Comparison of ENCODE assay signal across 12 cellular contexts in the genomic region with DNA sequence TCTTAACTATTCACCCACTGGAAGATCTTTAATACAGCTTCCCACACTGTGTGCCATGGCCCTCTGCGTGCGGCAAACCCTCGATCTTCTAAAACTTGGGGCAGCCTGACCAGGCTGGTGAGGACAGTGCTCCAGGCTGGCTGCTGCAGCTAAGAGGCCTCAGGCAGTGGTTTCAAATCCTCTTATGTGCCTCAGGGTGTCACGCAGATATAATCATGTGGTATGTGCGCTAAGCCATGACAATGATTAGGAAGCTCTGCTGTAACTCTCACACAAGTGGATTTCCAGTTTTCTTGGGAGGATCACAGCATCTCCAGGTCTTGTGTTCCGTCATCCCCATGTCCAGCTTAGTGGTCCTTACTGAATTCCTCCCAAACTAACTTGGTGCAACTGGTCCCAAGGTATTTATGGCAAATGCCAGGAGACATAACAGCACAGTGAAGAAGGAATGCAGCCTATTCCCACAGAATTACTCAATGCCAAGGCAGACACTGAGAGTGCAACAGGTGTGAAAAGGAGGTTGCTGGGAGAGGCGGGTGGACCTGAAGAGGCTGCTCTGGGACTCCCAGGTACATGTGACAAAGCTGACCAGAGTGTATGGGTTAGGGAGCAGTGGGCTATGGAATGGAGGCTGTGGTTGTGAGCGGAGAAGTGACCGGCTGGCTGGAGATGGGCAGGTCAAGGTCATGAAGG. TPM values are rescaled to one million over a fixed set of nuclear protein-coding genes. Genes with fewer than 3 reads are reported as not detected.
DNase-seq lines count a peak whose midpoint lies in the region; ATAC-seq lines count a peak whose summit lies in the region.
"Had no signal": no experiment of that assay in that cellular context is flagged by ENCODE, and none has a peak within 500 bp of the region (broad histone marks: within the 10 kb centered on the region; RNA-seq: fewer than 3 reads in every experiment).

No MANE protein-coding gene starts in this region.

- CTCF ChIA-PET in activated CD8-positive, alpha-beta memory T cell treated with anti-CD3 and anti-CD28 coated beads, Interleukin-2, amount 10 ng/mL, durations not matched to agents 7 days and 5 days (lab: Charles Lee) = interaction anchor here (1.1 kb wide), 1 partner anchor 30 kb away, joined by 3 read pairs; the partner anchor contains the start of gene PYROXD2

- peaks cover 46% of the 10 kb centered on the region for H3K4me1 Mint-ChIP-seq in activated CD8-positive, alpha-beta memory T cell treated with anti-CD3 and anti-CD28 coated beads, Interleukin-2, amount 10 ng/mL, durations not matched to agents 7 days and 5 days
- H3K4me1 Mint-ChIP-seq in dendritic cell treated with granulocyte-macrophage colony-stimulating factor and Interleukin-4, amounts not matched to agents 40 ng/mL and 50 ng/mL, for 4 days (ENCODE audit: low read depth) = peaks cover 76% of the 10 kb centered on the region
- peaks cover 38 to 67% of the 10 kb centered on the region in 2 donors for H3K4me1 Mint-ChIP-seq in stimulated activated naive B cell treated with anti-CD40 and anti-IgM and Interleukin-4, amounts not matched to agents 10 μg/mL and 1 μg/mL and 100 μg/mL, for 72 hours

- no peak overlapping the region for H3K27ac Mint-ChIP-seq in activated CD8-positive, alpha-beta memory T cell treated with anti-CD3 and anti-CD28 coated beads, Interleukin-2, amount 10 ng/mL, durations not matched to agents 7 days and 5 days
- H3K27ac Mint-ChIP-seq in dendritic cell treated with granulocyte-macrophage colony-stimulating factor and Interleukin-4, amounts not matched to agents 40 ng/mL and 50 ng/mL, for 4 days = peak overlapping the region; percentile 85
- H3K27ac Mint-ChIP-seq in stimulated activated naive B cell treated with anti-CD40 and anti-IgM and Interleukin-4, amounts not matched to agents 10 μg/mL and 1 μg/mL and 100 μg/mL, for 72 hours = peak overlapping the region; percentile 97

- DNase-seq in activated CD8-positive, alpha-beta memory T cell treated with anti-CD3 and anti-CD28 coated beads, Interleukin-2, amount 10 ng/mL, durations not matched to agents 7 days and 5 days = no peak
- no peak for DNase-seq in activated CD8-positive, alpha-beta memory T cell treated with anti-CD3 and anti-CD28 coated beads, Interleukin-2, amount 50 U/mL, for 4 hours
- DNase-seq in MV-4-11 (lab: John Stamatoyannopoulos, UW) (peak; percentile 97), epidermal melanocyte (ENCODE audit: insufficient read length, low spot score) (no peak), NCI-H524 (lab: John Stamatoyannopoulos, UW) (no peak)
- DNase-seq in stimulated activated naive B cell treated with anti-CD40 and anti-IgM and Interleukin-4, amounts not matched to agents 10 μg/mL and 1 μg/mL and 100 μg/mL, for 72 hours = peak; percentile 35
- DNase-seq: adrenal gland; stimulated activated CD4-positive, alpha-beta T cell treated with anti-CD3 and anti-CD28 coated beads, Interleukin-4, amount 100 ng/mL, for 4 hours; T1000; tibial artery had no signal

- ATAC-seq in activated CD8-positive, alpha-beta memory T cell treated with anti-CD3 and anti-CD28 coated beads, Interleukin-2, amount 10 ng/mL, durations not matched to agents 7 days and 5 days = no peak
- ATAC-seq in stimulated activated naive B cell treated with anti-CD40 and anti-IgM and Interleukin-4, amounts not matched to agents 10 μg/mL and 1 μg/mL and 100 μg/mL, for 72 hours (replicated peaks) = peak; percentile 60 to 68
- ATAC-seq in GM19324 (IDR thresholded peaks at IDR 0.05; ENCODE audit: low FRiP score, unreplicated experiment) = no peak

- H3K27me3 Mint-ChIP-seq in activated CD8-positive, alpha-beta memory T cell treated with anti-CD3 and anti-CD28 coated beads, Interleukin-2, amount 10 ng/mL, durations not matched to agents 7 days and 5 days = peaks cover under 1% of the 10 kb centered on the region
- H3K27me3 Mint-ChIP-seq in dendritic cell treated with granulocyte-macrophage colony-stimulating factor and Interleukin-4, amounts not matched to agents 40 ng/mL and 50 ng/mL, for 4 days = peaks cover under 1% of the 10 kb centered on the region
- no peaks in the 10 kb centered on the region for H3K27me3 Mint-ChIP-seq in stimulated activated naive B cell treated with anti-CD40 and anti-IgM and Interleukin-4, amounts not matched to agents 10 μg/mL and 1 μg/mL and 100 μg/mL, for 72 hours

- no peaks in the 10 kb centered on the region for H3K9me3 Mint-ChIP-seq in activated CD8-positive, alpha-beta memory T cell treated with anti-CD3 and anti-CD28 coated beads, Interleukin-2, amount 10 ng/mL, durations not matched to agents 7 days and 5 days (ENCODE audit: low read depth)
- H3K9me3 Mint-ChIP-seq in dendritic cell treated with granulocyte-macrophage colony-stimulating factor and Interleukin-4, amounts not matched to agents 40 ng/mL and 50 ng/mL, for 4 days = peaks cover 8% of the 10 kb centered on the region
- no peaks in the 10 kb centered on the region for H3K9me3 Mint-ChIP-seq in stimulated activated naive B cell treated with anti-CD40 and anti-IgM and Interleukin-4, amounts not matched to agents 10 μg/mL and 1 μg/mL and 100 μg/mL, for 72 hours

- H3K4me3 Mint-ChIP-seq in activated CD8-positive, alpha-beta memory T cell treated with anti-CD3 and anti-CD28 coated beads, Interleukin-2, amount 10 ng/mL, durations not matched to agents 7 days and 5 days = peak overlapping the region; percentile 34
- peak overlapping the region; percentile 93 for H3K4me3 Mint-ChIP-seq in dendritic cell treated with granulocyte-macrophage colony-stimulating factor and Interleukin-4, amounts not matched to agents 40 ng/mL and 50 ng/mL, for 4 days
- H3K4me3 Mint-ChIP-seq in stimulated activated naive B cell treated with anti-CD40 and anti-IgM and Interleukin-4, amounts not matched to agents 10 μg/mL and 1 μg/mL and 100 μg/mL, for 72 hours = peak overlapping the region; percentile 51 to 98

- intact Hi-C loops in dendritic cell treated with granulocyte-macrophage colony-stimulating factor and Interleukin-4, amounts not matched to agents 40 ng/mL and 50 ng/mL, for 4 days (cut with micrococcal nuclease) = loop anchor here (10.0 kb wide), 1 partner anchor 180 kb away; the partner anchor contains the start of gene LOXL4

- H3K36me3 Mint-ChIP-seq in activated CD8-positive, alpha-beta memory T cell treated with anti-CD3 and anti-CD28 coated beads, Interleukin-2, amount 10 ng/mL, durations not matched to agents 7 days and 5 days = peaks cover 48% of the 10 kb centered on the region
- peaks cover 69% of the 10 kb centered on the region for H3K36me3 Mint-ChIP-seq in dendritic cell treated with granulocyte-macrophage colony-stimulating factor and Interleukin-4, amounts not matched to agents 40 ng/mL and 50 ng/mL, for 4 days (ENCODE audit: low read depth)
- peaks cover 39 to 49% of the 10 kb centered on the region in 2 donors for H3K36me3 Mint-ChIP-seq in stimulated activated naive B cell treated with anti-CD40 and anti-IgM and Interleukin-4, amounts not matched to agents 10 μg/mL and 1 μg/mL and 100 μg/mL, for 72 hours

RNA-seq across cellular contexts. Expression of gene HPS1, which starts 2.3 kb away (rescaled TPM):
- total RNA-seq in activated CD8-positive, alpha-beta memory T cell treated with anti-CD3 and anti-CD28 coated beads, Interleukin-2, amount 10 ng/mL, durations not matched to agents 7 days and 5 days = 10 to 100 TPM; 72.0 to 99.5 TPM

RNA-seq across cellular contexts. Expression of gene PYROXD2, which starts 29.5 kb away (rescaled TPM):
- total RNA-seq in activated CD8-positive, alpha-beta memory T cell treated with anti-CD3 and anti-CD28 coated beads, Interleukin-2, amount 10 ng/mL, durations not matched to agents 7 days and 5 days = 1 to 10 TPM; 5.1 to 7.5 TPM

Comparison
In these comparisons a context has a peak if more than half of its experiments do, and no peak if none do; other contexts are left out.
1. ATAC-seq: peak in stimulated activated naive B cell treated with anti-CD40 and anti-IgM and Interleukin-4, amounts not matched to agents 10 μg/mL and 1 μg/mL and 100 μg/mL, for 72 hours (2 of 2); none in activated CD8-positive, alpha-beta memory T cell treated with anti-CD3 and anti-CD28 coated beads, Interleukin-2, amount 10 ng/mL, durations not matched to agents 7 days and 5 days (single experiment) and GM19324 (single experiment).
2. DNase-seq: peak in MV-4-11 (single experiment) and stimulated activated naive B cell treated with anti-CD40 and anti-IgM and Interleukin-4, amounts not matched to agents 10 μg/mL and 1 μg/mL and 100 μg/mL, for 72 hours (single experiment); none in activated CD8-positive, alpha-beta memory T cell treated with anti-CD3 and anti-CD28 coated beads, Interleukin-2, amount 10 ng/mL, durations not matched to agents 7 days and 5 days (single experiment), activated CD8-positive, alpha-beta memory T cell treated with anti-CD3 and anti-CD28 coated beads, Interleukin-2, amount 50 U/mL, for 4 hours (single experiment), epidermal melanocyte (single experiment) and NCI-H524 (0 of 2).
3. H3K4me3 Mint-ChIP-seq: peak in every context shown above with its lines; median percentile 93 in dendritic cell treated with granulocyte-macrophage colony-stimulating factor and Interleukin-4, amounts not matched to agents 40 ng/mL and 50 ng/mL, for 4 days; 74 in stimulated activated naive B cell treated with anti-CD40 and anti-IgM and Interleukin-4, amounts not matched to agents 10 μg/mL and 1 μg/mL and 100 μg/mL, for 72 hours; 34 in activated CD8-positive, alpha-beta memory T cell treated with anti-CD3 and anti-CD28 coated beads, Interleukin-2, amount 10 ng/mL, durations not matched to agents 7 days and 5 days.